Comparison of ENCODE assay signal across 10 cellular contexts in genomic region chr3:151384741-151385174, GRCh38. TPM values are rescaled to one million over a fixed set of nuclear protein-coding genes. Genes with fewer than 3 reads are reported as not detected.
DNase-seq lines count a peak whose midpoint lies in the region; ATAC-seq, FAIRE-seq and TF ChIP-seq lines count a peak whose summit lies in the region.
"Had no signal": no experiment of that assay in that cellular context is flagged by ENCODE, and none has a peak within 500 bp of the region (broad histone marks: within the 10 kb centered on the region; RNA-seq: fewer than 3 reads in every experiment).

Gene P2RY12 (minus strand): TSS chr3:151384753. CDS start chr3:151338845, 45,908 bp downstream.

- DNase-seq in A549 (ENCODE audit: low read depth in 1 of 2, low spot score in 1 of 2) (no peak), HL-60 (ENCODE audit: low read depth in 1 of 2, low spot score in 1 of 2) (no peak), left ventricle myocardium superior (no peak), GM10248 (ENCODE audit: extremely low spot score) (no peak), prostate gland (ENCODE audit: low spot score) (no peak), C1 segment of cervical spinal cord (lab: John Stamatoyannopoulos, UW) (no peak)
- no peak for DNase-seq in activated naive CD4-positive, alpha-beta T cell treated with Interleukin-2 at 50 U/mL for 16 hours

- WGBS in A549 (ENCODE audit: missing lambda C conversion rate): 87% methylated on average over 4 of the region's 4 CpGs
- 76% methylated on average over 4 of the region's 4 CpGs for WGBS in prostate gland

- TF ChIP-seq CTCF in A549 (IDR thresholded peaks at IDR 0.05): no peak
- no peak for TF ChIP-seq CTCF in HL-60 (IDR thresholded peaks at IDR 0.05; ENCODE audit: insufficient read depth, low read length)
- no peak for TF ChIP-seq CTCF in GM10248 (IDR thresholded peaks at IDR 0.05; ENCODE audit: control extremely low read depth, extremely low read depth, low read depth, missing control alignments)
- TF ChIP-seq CTCF in prostate gland (IDR thresholded peaks at IDR 0.05): no peak

- TF ChIP-seq RAD21 in A549 (conservative IDR thresholded peaks at IDR 0.05 in 1 of 2, IDR thresholded peaks at IDR 0.05 in 1 of 2): no peak

- H3K27ac ChIP-seq in A549 (no peak within 1 kb of the TSS), HL-60 (replicated peaks) (peak within 1 kb of the TSS; percentile 7; the same call in 1 of the 2 replicates), prostate gland (no peak within 1 kb of the TSS)
- H3K27ac ChIP-seq: C4-2B had no signal

- no peak for TF ChIP-seq POLR2A in A549 (IDR thresholded peaks at IDR 0.05; ENCODE audit: low read length)
- no peak for TF ChIP-seq POLR2A in prostate gland (IDR thresholded peaks at IDR 0.05)

- ATAC-seq in A549: no peak
- ATAC-seq in GM19452 (IDR thresholded peaks at IDR 0.05; ENCODE audit: unreplicated experiment): peak; percentile 39
- ATAC-seq in left ventricle myocardium superior: peak; percentile 67

- intact Hi-C loops in left ventricle myocardium superior (cut with micrococcal nuclease): no loop called here
- intact Hi-C loops in prostate gland (cut with DNase I): no loop called here

- no peaks in the 10 kb centered on the region for H3K27me3 ChIP-seq in HL-60 (ENCODE audit: insufficient read depth, poor library complexity, severe bottlenecking)
- no peaks in the 10 kb centered on the region for H3K27me3 ChIP-seq in prostate gland (replicated peaks; ENCODE audit: insufficient read depth)

- no peak within 1 kb of the TSS for H3K4me3 ChIP-seq in A549
- no peak within 1 kb of the TSS for H3K4me3 ChIP-seq in HL-60 (replicated peaks; ENCODE audit: insufficient read depth, low read length)
- H3K4me3 ChIP-seq in prostate gland: no peak within 1 kb of the TSS

- no peaks in the 10 kb centered on the region for H3K9me3 ChIP-seq in A549
- no peaks in the 10 kb centered on the region for H3K9me3 ChIP-seq in prostate gland

- H3K4me1 ChIP-seq in A549: no peaks in the 10 kb centered on the region
- no peaks in the 10 kb centered on the region for H3K4me1 ChIP-seq in prostate gland (replicated peaks)

- no peak within 1 kb of the TSS for H3K4me2 ChIP-seq in A549

- no peak for TF ChIP-seq EP300 in A549 (IDR thresholded peaks at IDR 0.05)

- CTCF ChIA-PET in A549 (lab: Yijun Ruan, JAX): no interaction called here
- CTCF ChIA-PET in GM10248 (lab: Yijun Ruan, JAX): interaction anchor here (0.8 to 1.8 kb wide), 4 partner anchors 10 to 27 kb away, joined by 3 to 6 read pairs (median 4); no protein-coding TSS in a partner anchor

- POLR2A ChIA-PET in A549 (lab: Yijun Ruan, JAX): interaction anchor here (0.7 kb wide), 1 partner anchor 203 kb away, joined by 3 read pairs; no protein-coding TSS in a partner anchor
- POLR2A ChIA-PET in GM10248 (lab: Yijun Ruan, JAX): interaction anchor here (0.6 kb wide), 1 partner anchor 81 kb away, joined by 3 read pairs; no protein-coding TSS in a partner anchor

- FAIRE-seq in A549 (lab: Jason Lieb, UNC): no peak

- H3K36me3 ChIP-seq in prostate gland: no peaks in the 10 kb centered on the region

TF ChIP-seq in A549, 52 proteins besides CTCF, POLR2A, EP300 and RAD21:
- peak; percentile 48 for TF ChIP-seq MAFK (IDR thresholded peaks at IDR 0.05; ENCODE audit: partially characterized antibody)
- no peak for TF ChIP-seq KDM1A (IDR thresholded peaks at IDR 0.05; ENCODE audit: low read depth)
- TF ChIP-seq HOXB5 (CRISPR knock-in tag; IDR thresholded peaks at IDR 0.05): no peak
TF ChIP-seq in A549: peak in this region for 1.

RNA-seq across cellular contexts. Expression of gene P2RY12, which starts in this region (rescaled TPM):
- polyA plus RNA-seq in A549 (2011; rRNA removed) (not detected in 2 replicates), A549 (2017; fragmentation: RNase III; extraction: RNeasy Plus Mini Kit Qiagen cat#74134 plus additional on column Dnase treatment) (not detected in 3 replicates)
- polyA plus RNA-seq in A549 (2012; cell fraction: cytosol; rRNA removed): not detected in 2 replicates
- not detected in 2 replicates for polyA plus RNA-seq in A549 (2012; cell fraction: nucleus; rRNA removed)
- not detected in 2 replicates for polyA minus RNA-seq in A549 (2011; rRNA and poly(A)+ RNA removed)
- total RNA-seq in left ventricle myocardium superior (1.0 TPM), prostate gland (1 to 10 TPM in 1 of 2 donors, under 1 TPM in 1; 0.97 to 5.0 TPM)
- polyA plus RNA-seq: neural cell had no signal

Comparison
In these comparisons a context has a peak if more than half of its experiments do, and no peak if none do; other contexts are left out.
1. ATAC-seq: peak in GM19452 (single experiment) and left ventricle myocardium superior (single experiment); none in A549 (0 of 2).